In the genomic region with DNA sequence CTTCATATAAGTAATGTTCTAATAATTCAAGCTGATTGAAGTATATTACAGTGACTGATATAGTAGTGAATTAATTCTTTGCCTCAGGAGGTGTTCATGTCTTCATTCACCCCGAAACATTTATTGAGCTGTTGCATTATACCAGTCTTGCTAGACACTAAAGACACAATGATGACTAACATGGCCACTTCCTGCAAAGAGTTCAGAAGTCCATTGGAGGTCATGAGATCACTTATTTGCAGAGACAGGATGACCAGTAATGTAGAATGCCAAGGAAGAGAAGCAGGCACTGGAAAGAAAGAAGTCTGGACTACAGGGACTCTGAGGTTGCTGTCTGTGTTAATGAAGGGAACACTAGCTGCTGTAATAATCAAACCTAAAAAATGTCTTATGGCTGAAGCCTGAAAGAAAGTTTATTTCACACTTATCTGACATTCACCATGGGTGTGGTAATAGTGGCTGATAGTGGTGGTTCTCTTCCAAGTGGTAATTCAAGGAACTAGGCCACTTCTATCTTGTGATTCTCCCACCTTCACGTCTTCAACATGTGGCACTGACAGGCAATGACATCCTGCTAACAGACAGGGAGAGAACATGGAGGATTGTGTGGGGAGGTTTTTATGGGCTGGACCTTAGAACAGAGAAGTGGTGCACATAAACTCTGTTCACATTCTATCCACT, we compare ENCODE assay signal across 12 cellular contexts.
DNase-seq lines count a peak whose midpoint lies in the region; ATAC-seq and TF ChIP-seq lines count a peak whose summit lies in the region.
"Had no signal": no experiment of that assay in that cellular context is flagged by ENCODE, and none has a peak within 500 bp of the region (broad histone marks: within the 10 kb centered on the region; RNA-seq: fewer than 3 reads in every experiment).

No MANE protein-coding gene starts in this region.

- POLR2A ChIA-PET in SK-N-SH (lab: Yijun Ruan, JAX): no interaction called here

- DNase-seq in SK-N-SH: no peak
- DNase-seq in SW 1271 (lab: John Stamatoyannopoulos, UW): peak; percentile 64 to 86
- peak; percentile 90 for DNase-seq in fibroblast of mammary gland (ENCODE audit: low read depth)
- no peak for DNase-seq in NCI-H345 treated with DMSO at 0.1 percent for 48 hours (lab: John Stamatoyannopoulos, UW; ENCODE audit: unreplicated experiment)
- DNase-seq in aorta: no peak
- DNase-seq: activated B cell treated with CpG ODN at 0.5 μM for 24 hours, GOT3, hypothalamus had no signal

- no peak for TF ChIP-seq CTCF in SK-N-SH (IDR thresholded peaks at IDR 0.05)
- no peak for TF ChIP-seq CTCF in fibroblast of mammary gland (conservative IDR thresholded peaks at IDR 0.05; ENCODE audit: control insufficient read depth, insufficient read depth, low read depth, low read length)

- peak overlapping the region; percentile 19; the same call in 1 of the 2 replicates for H2AFZ ChIP-seq in SK-N-SH (ENCODE audit: low read depth)
- H2AFZ ChIP-seq: parathyroid adenoma had no signal

- no peaks in the 10 kb centered on the region for H3K79me2 ChIP-seq in SK-N-SH (ENCODE audit: insufficient read depth)
- H3K79me2 ChIP-seq: parathyroid adenoma had no signal

- no peaks in the 10 kb centered on the region for H3K36me3 ChIP-seq in SK-N-SH (replicated peaks in 1 of 2; ENCODE audit: control insufficient read depth in 1 of 2, insufficient read depth in 2 of 2, low read length in 1 of 2)
- no peaks in the 10 kb centered on the region for H3K36me3 ChIP-seq in skeletal muscle satellite cell (ENCODE audit: insufficient read depth, low read length)
- no peaks in the 10 kb centered on the region for H3K36me3 ChIP-seq in aorta (ENCODE audit: control insufficient read depth in 1 of 2, insufficient read depth in 2 of 2, low read length in 1 of 2)

- H3K9me2 ChIP-seq in SK-N-SH: no peaks in the 10 kb centered on the region

- TF ChIP-seq RAD21 in SK-N-SH (IDR thresholded peaks at IDR 0.05; ENCODE audit: low read length): no peak

- 87% methylated on average over 2 of the region's 2 CpGs for WGBS in SK-N-SH (ENCODE audit: low lambda C conversion rate)
- WGBS in aorta, 2 donors: 86 to 87% methylated on average over 2 of the region's 2 CpGs

- peak overlapping the region; percentile 30; the same call in 1 of the 2 replicates for H3K9ac ChIP-seq in SK-N-SH
- peak overlapping the region; percentile 26 for H3K9ac ChIP-seq in skeletal muscle satellite cell (ENCODE audit: low read depth, low read length)
- H3K9ac ChIP-seq: parathyroid adenoma had no signal

- H3K9me3 ChIP-seq in SK-N-SH: no peaks in the 10 kb centered on the region
- no peaks in the 10 kb centered on the region for H3K9me3 ChIP-seq in skeletal muscle satellite cell (replicated peaks; ENCODE audit: low read length)
- peaks cover 3% of the 10 kb centered on the region for H3K9me3 ChIP-seq in aorta (ENCODE audit: control insufficient read depth, low read length)

- peak in 1 of 2 experiments; percentile 27; a peak in 1 of 4 replicates for TF ChIP-seq EP300 in SK-N-SH (IDR thresholded peaks at IDR 0.05; ENCODE audit: borderline replicate concordance in 1 of 2, low read depth in 1 of 2, low read length in 1 of 2)

- peaks cover 23% of the 10 kb centered on the region for H3F3A ChIP-seq in SK-N-SH (replicated peaks; ENCODE audit: insufficient read depth)

- intact Hi-C loops in aorta (cut with DNase I): no loop called here

- no peaks in the 10 kb centered on the region for H4K20me1 ChIP-seq in SK-N-SH (ENCODE audit: insufficient read depth)

- H3K4me2 ChIP-seq in SK-N-SH (0 out of 2 replicates have a peak overlapping the region, but pooled peaks have one; percentile 0), skeletal muscle satellite cell (ENCODE audit: low read length) (peak overlapping the region; percentile 35)

- peaks cover 8 to 26% of the 10 kb centered on the region in 2 experiments for H3K4me1 ChIP-seq in SK-N-SH (ENCODE audit: control insufficient read depth in 1 of 2, insufficient read depth in 2 of 2, low read depth in 1 of 2, low read length in 1 of 2)
- H3K4me1 ChIP-seq in skeletal muscle satellite cell (ENCODE audit: control insufficient read depth, insufficient read depth, low read length): peaks cover 31% of the 10 kb centered on the region
- peaks cover 0 to 4% of the 10 kb centered on the region in 2 donors for H3K4me1 ChIP-seq in aorta (ENCODE audit: control insufficient read depth in 1 of 2, insufficient read depth in 2 of 2, low read length in 2 of 2)
- H3K4me1 ChIP-seq: parathyroid adenoma had no signal

- CTCF ChIA-PET in SK-N-SH (lab: Yijun Ruan, JAX): interaction anchor here (1.4 to 1.7 kb wide), 3 partner anchors 11 to 341 kb away, joined by 4 to 5 read pairs (median 4); no protein-coding TSS in a partner anchor

- ATAC-seq in SK-N-SH treated with all-trans-retinoic acid at 6 μM for 48 hours (no peak), GM18520 (IDR thresholded peaks at IDR 0.05; ENCODE audit: unreplicated experiment) (no peak), aorta (ENCODE audit: low FRiP score) (no peak)

- H3K4me3 ChIP-seq in SK-N-SH (ENCODE audit: low read depth in 2 of 2, low read length in 1 of 2): no peak overlapping the region
- H3K4me3 ChIP-seq in fibroblast of mammary gland (ENCODE audit: control insufficient read depth, low read depth, low read length): no peak overlapping the region
- H3K4me3 ChIP-seq in skeletal muscle satellite cell (ENCODE audit: low read length): no peak overlapping the region
- H3K4me3 ChIP-seq in aorta (ENCODE audit: low read length in 2 of 2): no peak overlapping the region

- no peaks in the 10 kb centered on the region for H3K27me3 ChIP-seq in SK-N-SH (ENCODE audit: insufficient read depth)
- no peaks in the 10 kb centered on the region for H3K27me3 ChIP-seq in skeletal muscle satellite cell (ENCODE audit: control insufficient read depth, insufficient read depth, low read length)
- H3K27me3 ChIP-seq in aorta (ENCODE audit: control insufficient read depth in 1 of 2, insufficient read depth in 2 of 2, low read length in 1 of 2): no peaks in the 10 kb centered on the region

- H3K27ac ChIP-seq in SK-N-SH (ENCODE audit: low read depth in 2 of 2, low read length in 1 of 2) (peak overlapping the region in 1 of 2 experiments; percentile 100; a peak in 2 of 4 replicates), aorta (ENCODE audit: low read depth in 1 of 2, low read length in 2 of 2) (no peak overlapping the region)
- H3K27ac ChIP-seq: parathyroid adenoma had no signal

TF ChIP-seq in SK-N-SH, 30 proteins besides CTCF, POLR2A, EP300 and RAD21 (continues in another document):
- TF ChIP-seq, protein P1, sequence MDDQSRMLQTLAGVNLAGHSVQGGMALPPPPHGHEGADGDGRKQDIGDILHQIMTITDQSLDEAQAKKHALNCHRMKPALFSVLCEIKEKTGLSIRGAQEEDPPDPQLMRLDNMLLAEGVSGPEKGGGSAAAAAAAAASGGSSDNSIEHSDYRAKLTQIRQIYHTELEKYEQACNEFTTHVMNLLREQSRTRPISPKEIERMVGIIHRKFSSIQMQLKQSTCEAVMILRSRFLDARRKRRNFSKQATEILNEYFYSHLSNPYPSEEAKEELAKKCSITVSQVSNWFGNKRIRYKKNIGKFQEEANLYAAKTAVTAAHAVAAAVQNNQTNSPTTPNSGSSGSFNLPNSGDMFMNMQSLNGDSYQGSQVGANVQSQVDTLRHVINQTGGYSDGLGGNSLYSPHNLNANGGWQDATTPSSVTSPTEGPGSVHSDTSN (IDR thresholded peaks at IDR 0.05): no peak
- peak; percentile 34; the same call in 1 of the 2 replicates for TF ChIP-seq TCF12 (IDR thresholded peaks at IDR 0.05)
- peak; percentile 62; the same call in 1 of the 2 replicates for TF ChIP-seq FOSL2 (IDR thresholded peaks at IDR 0.05; ENCODE audit: borderline replicate concordance, low read depth)
- TF ChIP-seq NRF1 (IDR thresholded peaks at IDR 0.05; ENCODE audit: low read depth, low read length): no peak
- no peak for TF ChIP-seq EZH2phosphoT487 (IDR thresholded peaks at IDR 0.05; ENCODE audit: borderline replicate concordance, low read depth)
- TF ChIP-seq JUND (IDR thresholded peaks at IDR 0.05): peak; percentile 19; the same call in 1 of the 2 replicates
- TF ChIP-seq, protein P2, sequence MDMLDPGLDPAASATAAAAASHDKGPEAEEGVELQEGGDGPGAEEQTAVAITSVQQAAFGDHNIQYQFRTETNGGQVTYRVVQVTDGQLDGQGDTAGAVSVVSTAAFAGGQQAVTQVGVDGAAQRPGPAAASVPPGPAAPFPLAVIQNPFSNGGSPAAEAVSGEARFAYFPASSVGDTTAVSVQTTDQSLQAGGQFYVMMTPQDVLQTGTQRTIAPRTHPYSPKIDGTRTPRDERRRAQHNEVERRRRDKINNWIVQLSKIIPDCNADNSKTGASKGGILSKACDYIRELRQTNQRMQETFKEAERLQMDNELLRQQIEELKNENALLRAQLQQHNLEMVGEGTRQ (IDR thresholded peaks at IDR 0.05; ENCODE audit: borderline replicate concordance, low read depth, low read length): no peak

TF ChIP-seq in SK-N-SH treated with all-trans-retinoic acid at 6 μM for 48 hours, 23 proteins besides CTCF, POLR2A, EP300 and RAD21:
- TF ChIP-seq OSR1 (CRISPR knock-in tag; IDR thresholded peaks at IDR 0.05): no peak

Comparison
In these comparisons a context has a peak if more than half of its experiments do, and no peak if none do; other contexts are left out.
1. DNase-seq: peak in SW 1271 (2 of 2) and fibroblast of mammary gland (single experiment); none in SK-N-SH (single experiment), NCI-H345 treated with DMSO at 0.1 percent for 48 hours (single experiment) and aorta (0 of 2).